8 cellular contexts compared by ENCODE assay signal in genomic region chr16:1645914-1646525, GRCh38. TPM values are rescaled to one million over a fixed set of nuclear protein-coding genes. Genes with fewer than 3 reads are reported as not detected.
DNase-seq lines count a peak whose midpoint lies in the region; ATAC-seq and TF ChIP-seq lines count a peak whose summit lies in the region.

No MANE protein-coding gene starts in this region.

- H3K4me2 ChIP-seq in GM23248 (ENCODE audit: unreplicated experiment): no peak overlapping the region

- no peak for ATAC-seq in GM18505 (IDR thresholded peaks at IDR 0.05; ENCODE audit: unreplicated experiment)

- 77 to 82% methylated on average over 13 of the region's 13 CpGs for WGBS in GM23248 (ENCODE audit: low coverage in 1 of 2, low lambda C conversion rate in 2 of 2, missing lambda C conversion rate in 2 of 2), 2 experiments

- H3K4me1 Mint-ChIP-seq in T-helper 2 cell treated with Interferon-gamma antibody and Interleukin-4, amounts not matched to agents 5 μg/mL and 100 μg/mL, for 36 hours (ENCODE audit: low read depth): peaks cover 16% of the 10 kb centered on the region

- H3K9me3 ChIP-seq in GM23248 (ENCODE audit: low read depth): no peaks in the 10 kb centered on the region
- H3K9me3 ChIP-seq in breast epithelium: no peaks in the 10 kb centered on the region
- H3K9me3 ChIP-seq in ascending aorta: no peaks in the 10 kb centered on the region

- peaks cover 7% of the 10 kb centered on the region; the same call in 1 of the 2 replicates for H3K4me1 ChIP-seq in GM23248 (ENCODE audit: insufficient read depth)
- no peaks in the 10 kb centered on the region for H3K4me1 ChIP-seq in breast epithelium
- H3K4me1 ChIP-seq in ascending aorta: no peaks in the 10 kb centered on the region

- peaks cover 54% of the 10 kb centered on the region for H3K36me3 Mint-ChIP-seq in T-helper 2 cell treated with Interferon-gamma antibody and Interleukin-4, amounts not matched to agents 5 μg/mL and 100 μg/mL, for 36 hours (ENCODE audit: low read depth)

- in situ Hi-C loops in GM23248 (cut with MboI): no loop called here

- H4K20me1 ChIP-seq in GM23248 (ENCODE audit: insufficient read depth): peaks cover 11% of the 10 kb centered on the region

- H3K4me3 ChIP-seq in GM23248: no peak overlapping the region
- no peak overlapping the region for H3K4me3 ChIP-seq in breast epithelium
- no peak overlapping the region for H3K4me3 ChIP-seq in ascending aorta
- no peak overlapping the region for H3K4me3 ChIP-seq in H7 (ENCODE audit: insufficient read depth, low read depth, low read length)

- H3K27ac ChIP-seq in GM23248 (no peak overlapping the region), breast epithelium (peak overlapping the region; percentile 8 to 35), ascending aorta (no peak overlapping the region)

- TF ChIP-seq CTCF in breast epithelium (IDR thresholded peaks at IDR 0.05): no peak
- TF ChIP-seq CTCF in ascending aorta (IDR thresholded peaks at IDR 0.05): no peak

- H3K4me3 Mint-ChIP-seq in T-helper 2 cell treated with Interferon-gamma antibody and Interleukin-4, amounts not matched to agents 5 μg/mL and 100 μg/mL, for 36 hours: peak overlapping the region; percentile 49

- intact Hi-C loops in breast epithelium (cut with DNase I; ENCODE audit: low total_unique reads) (no loop called here), ascending aorta (cut with DNase I) (no loop called here)

- no peaks in the 10 kb centered on the region for H3K27me3 Mint-ChIP-seq in T-helper 2 cell treated with Interferon-gamma antibody and Interleukin-4, amounts not matched to agents 5 μg/mL and 100 μg/mL, for 36 hours (ENCODE audit: low read depth)

- peaks cover 80% of the 10 kb centered on the region for H3K79me2 ChIP-seq in GM23248 (ENCODE audit: insufficient read depth)

- H3K9ac ChIP-seq in GM23248: no peak overlapping the region

- H3K27ac Mint-ChIP-seq in T-helper 2 cell treated with Interferon-gamma antibody and Interleukin-4, amounts not matched to agents 5 μg/mL and 100 μg/mL, for 36 hours: peak overlapping the region; percentile 80

- no peak overlapping the region for H2AFZ ChIP-seq in GM23248

- no peaks in the 10 kb centered on the region for H3K9me3 Mint-ChIP-seq in T-helper 2 cell treated with Interferon-gamma antibody and Interleukin-4, amounts not matched to agents 5 μg/mL and 100 μg/mL, for 36 hours

- DNase-seq in GM23248 (peak; percentile 46), breast epithelium (ENCODE audit: low spot score in 2 of 2) (peak in 1 of 2 donors; percentile 31), ascending aorta (ENCODE audit: low spot score in 2 of 2) (no peak), H7 (no peak), SK-N-DZ (ENCODE audit: low spot score) (no peak)
- DNase-seq in T-helper 2 cell treated with Interferon-gamma antibody and Interleukin-4, amounts not matched to agents 5 μg/mL and 100 μg/mL, for 36 hours (ENCODE audit: low spot score): peak; percentile 47
- peak; percentile 24 for DNase-seq in stimulated activated CD4-positive, alpha-beta T cell treated with anti-CD3 and anti-CD28 coated beads, Interleukin-4, amount 100 ng/mL, for 1 hour

- H3K27me3 ChIP-seq in GM23248 (replicated peaks; ENCODE audit: insufficient read depth): no peaks in the 10 kb centered on the region
- no peaks in the 10 kb centered on the region for H3K27me3 ChIP-seq in breast epithelium
- no peaks in the 10 kb centered on the region for H3K27me3 ChIP-seq in ascending aorta
- H3K27me3 ChIP-seq in H7 (ENCODE audit: control insufficient read depth, insufficient read depth, low read length): no peaks in the 10 kb centered on the region

- H3F3A ChIP-seq in GM23248 (ENCODE audit: insufficient read depth): peaks cover 13% of the 10 kb centered on the region

- H3K9me2 ChIP-seq in GM23248 (ENCODE audit: insufficient read depth): no peaks in the 10 kb centered on the region

- no peak for TF ChIP-seq POLR2A in breast epithelium (IDR thresholded peaks at IDR 0.05)
- no peak for TF ChIP-seq POLR2A in GM18505 (IDR thresholded peaks at IDR 0.05; ENCODE audit: borderline replicate concordance, extremely low read depth, insufficient read depth, insufficient read length)

- H3K36me3 ChIP-seq in GM23248 (ENCODE audit: low read depth): peaks cover 8% of the 10 kb centered on the region; the same call in 1 of the 2 replicates
- no peaks in the 10 kb centered on the region for H3K36me3 ChIP-seq in breast epithelium
- H3K36me3 ChIP-seq in ascending aorta: peaks cover 43 to 57% of the 10 kb centered on the region in 2 donors
- peaks cover 17% of the 10 kb centered on the region for H3K36me3 ChIP-seq in H7 (replicated peaks; ENCODE audit: control insufficient read depth, insufficient read depth, low read length)

RNA-seq across cellular contexts. Expression of gene JPT2, which starts 32.1 kb away (rescaled TPM):
- 51.8 and 55.9 TPM in 2 replicates for total RNA-seq in GM23248 (2014; rRNA removed; shearing (Covaris generic))
- polyA plus RNA-seq in GM23248 (2016; fragmentation: Nextera tagmentation; extraction: Ambion mirVana): 6.5 and 8.0 TPM in 2 replicates
- total RNA-seq in breast epithelium (10 to 100 TPM; 19.2 to 44.2 (median 36.0) TPM), ascending aorta (18.3 TPM)
- 97.4 and 126 TPM in 2 replicates for total RNA-seq in H7 (2014; rRNA removed; shearing (Covaris generic))
- 101 and 120 TPM in 2 replicates for polyA plus RNA-seq in SK-N-DZ (2014; cell fraction: cytosol; rRNA removed)
- 54.7 and 72.5 TPM in 2 replicates for polyA plus RNA-seq in SK-N-DZ (2014; cell fraction: nucleus; rRNA removed)

RNA-seq across cellular contexts. Expression of gene CRAMP1, which starts 33.9 kb away (rescaled TPM):
- total RNA-seq in GM23248 (2014; rRNA removed; shearing (Covaris generic)): 6.3 TPM in 2 replicates
- 2.2 and 2.5 TPM in 2 replicates for polyA plus RNA-seq in GM23248 (2016; fragmentation: Nextera tagmentation; extraction: Ambion mirVana)
- total RNA-seq in breast epithelium (10 to 100 TPM in 2 of 3 donors, 1 to 10 TPM in 1; 9.6 to 13.8 (median 10.8) TPM), ascending aorta (12.7 TPM)
- total RNA-seq in H7 (2014; rRNA removed; shearing (Covaris generic)): 9.9 and 15.1 TPM in 2 replicates
- 11.1 and 11.8 TPM in 2 replicates for polyA plus RNA-seq in SK-N-DZ (2014; cell fraction: cytosol; rRNA removed)
- polyA plus RNA-seq in SK-N-DZ (2014; cell fraction: nucleus; rRNA removed): 15.2 and 27.4 TPM in 2 replicates

RNA-seq across cellular contexts. Expression of gene IFT140, which starts 34.1 kb away (rescaled TPM):
- 27.3 and 31.9 TPM in 2 replicates for total RNA-seq in GM23248 (2014; rRNA removed; shearing (Covaris generic))
- polyA plus RNA-seq in GM23248 (2016; fragmentation: Nextera tagmentation; extraction: Ambion mirVana): 13.4 and 14.5 TPM in 2 replicates
- total RNA-seq in breast epithelium: 10 to 100 TPM; 17.0 to 30.1 (median 23.9) TPM
- 21.9 TPM for total RNA-seq in ascending aorta
- 13.5 and 18.0 TPM in 2 replicates for total RNA-seq in H7 (2014; rRNA removed; shearing (Covaris generic))
- polyA plus RNA-seq in SK-N-DZ (2014; cell fraction: cytosol; rRNA removed): 19.4 and 20.2 TPM in 2 replicates
- polyA plus RNA-seq in SK-N-DZ (2014; cell fraction: nucleus; rRNA removed): 65.1 and 70.0 TPM in 2 replicates

RNA-seq across cellular contexts. Expression of gene MAPK8IP3, which starts 60.0 kb away (rescaled TPM):
- total RNA-seq in GM23248 (2014; rRNA removed; shearing (Covaris generic)): 28.3 and 58.9 TPM in 2 replicates
- polyA plus RNA-seq in GM23248 (2016; fragmentation: Nextera tagmentation; extraction: Ambion mirVana): 9.1 and 10.0 TPM in 2 replicates
- total RNA-seq in breast epithelium: 10 to 100 TPM; 41.1 to 82.6 (median 71.6) TPM
- total RNA-seq in ascending aorta: 57.4 TPM
- total RNA-seq in H7 (2014; rRNA removed; shearing (Covaris generic)): 35.2 and 44.9 TPM in 2 replicates
- 47.5 and 48.9 TPM in 2 replicates for polyA plus RNA-seq in SK-N-DZ (2014; cell fraction: cytosol; rRNA removed)
- polyA plus RNA-seq in SK-N-DZ (2014; cell fraction: nucleus; rRNA removed): 345 and 445 TPM in 2 replicates

Comparison
In these comparisons a context has a peak if more than half of its experiments do, and no peak if none do; other contexts are left out.
1. DNase-seq: peak in GM23248 (single experiment), T-helper 2 cell treated with Interferon-gamma antibody and Interleukin-4, amounts not matched to agents 5 μg/mL and 100 μg/mL, for 36 hours (single experiment) and stimulated activated CD4-positive, alpha-beta T cell treated with anti-CD3 and anti-CD28 coated beads, Interleukin-4, amount 100 ng/mL, for 1 hour (single experiment); none in ascending aorta (0 of 2), H7 (single experiment) and SK-N-DZ (single experiment).
2. H3K27ac ChIP-seq: peak in breast epithelium (2 of 2); none in GM23248 (single experiment) and ascending aorta (0 of 2).